In genomic region chr1:210347112-210347511, GRCh38 we compare ENCODE assay signal across 8 cellular contexts. TPM values are rescaled to one million over a fixed set of nuclear protein-coding genes. Genes with fewer than 3 reads are reported as not detected.
A peak's percentile ranks its signal among the peaks of the same experiment; 100 is the strongest.
DNase-seq lines count a peak whose midpoint lies in the region; ATAC-seq and TF ChIP-seq lines count a peak whose summit lies in the region.

No MANE protein-coding gene starts in this region.

- H3K4me3 ChIP-seq in ovary = no peak overlapping the region

- WGBS in ovary, 3 donors = 88 to 96% (median 91%) methylated on average over 1 of the region's 1 CpG

- peaks cover 16% of the 10 kb centered on the region for H3K4me1 Mint-ChIP-seq in activated naive CD8-positive, alpha-beta T cell treated with anti-CD3 and anti-CD28 coated beads, Interleukin-2, amount 50 U/mL, for 24 hours
- peaks cover 9 to 20% of the 10 kb centered on the region in 2 donors for H3K4me1 Mint-ChIP-seq in stimulated activated naive B cell treated with anti-CD40 and anti-IgM and Interleukin-4, amounts not matched to agents 10 μg/mL and 1 μg/mL and 100 μg/mL, for 72 hours

- no peaks in the 10 kb centered on the region for H3K27me3 ChIP-seq in ovary

- H3K9me3 ChIP-seq in ovary = no peaks in the 10 kb centered on the region

- H3K27ac Mint-ChIP-seq in activated naive CD8-positive, alpha-beta T cell treated with anti-CD3 and anti-CD28 coated beads, Interleukin-2, amount 50 U/mL, for 24 hours = peak overlapping the region; percentile 20
- peak overlapping the region; percentile 48 for H3K27ac Mint-ChIP-seq in stimulated activated naive B cell treated with anti-CD40 and anti-IgM and Interleukin-4, amounts not matched to agents 10 μg/mL and 1 μg/mL and 100 μg/mL, for 72 hours

- no peak for TF ChIP-seq CTCF in ovary (IDR thresholded peaks at IDR 0.05)

- no peaks in the 10 kb centered on the region for H3K27me3 Mint-ChIP-seq in activated naive CD8-positive, alpha-beta T cell treated with anti-CD3 and anti-CD28 coated beads, Interleukin-2, amount 50 U/mL, for 24 hours
- H3K27me3 Mint-ChIP-seq in stimulated activated naive B cell treated with anti-CD40 and anti-IgM and Interleukin-4, amounts not matched to agents 10 μg/mL and 1 μg/mL and 100 μg/mL, for 72 hours = no peaks in the 10 kb centered on the region

- TF ChIP-seq POLR2A in ovary (IDR thresholded peaks at IDR 0.05) = no peak

- no peaks in the 10 kb centered on the region for H3K4me1 ChIP-seq in ovary (ENCODE audit: insufficient read depth)

- no peaks in the 10 kb centered on the region for H3K36me3 ChIP-seq in ovary

- no peak overlapping the region for H3K4me3 Mint-ChIP-seq in activated naive CD8-positive, alpha-beta T cell treated with anti-CD3 and anti-CD28 coated beads, Interleukin-2, amount 50 U/mL, for 24 hours
- H3K4me3 Mint-ChIP-seq in stimulated activated naive B cell treated with anti-CD40 and anti-IgM and Interleukin-4, amounts not matched to agents 10 μg/mL and 1 μg/mL and 100 μg/mL, for 72 hours = no peak overlapping the region

- no peak overlapping the region for H3K27ac ChIP-seq in ovary

- no peaks in the 10 kb centered on the region for H3K36me3 Mint-ChIP-seq in activated naive CD8-positive, alpha-beta T cell treated with anti-CD3 and anti-CD28 coated beads, Interleukin-2, amount 50 U/mL, for 24 hours (ENCODE audit: low read depth)
- peaks cover 0 to 6% of the 10 kb centered on the region in 2 donors for H3K36me3 Mint-ChIP-seq in stimulated activated naive B cell treated with anti-CD40 and anti-IgM and Interleukin-4, amounts not matched to agents 10 μg/mL and 1 μg/mL and 100 μg/mL, for 72 hours

- intact Hi-C loops in Right ventricle myocardium superior (cut with DNase I) = no loop called here
- intact Hi-C loops in Right ventricle myocardium inferior (cut with DNase I) = no loop called here
- intact Hi-C loops in ovary (cut with DNase I) = no loop called here

- H3K9me3 Mint-ChIP-seq in activated naive CD8-positive, alpha-beta T cell treated with anti-CD3 and anti-CD28 coated beads, Interleukin-2, amount 50 U/mL, for 24 hours = no peaks in the 10 kb centered on the region
- no peaks in the 10 kb centered on the region for H3K9me3 Mint-ChIP-seq in stimulated activated naive B cell treated with anti-CD40 and anti-IgM and Interleukin-4, amounts not matched to agents 10 μg/mL and 1 μg/mL and 100 μg/mL, for 72 hours

- DNase-seq in Right ventricle myocardium superior = no peak
- DNase-seq in Right ventricle myocardium inferior (ENCODE audit: missing footprints) = no peak
- DNase-seq in activated naive CD8-positive, alpha-beta T cell treated with anti-CD3 and anti-CD28 coated beads, Interleukin-2, amount 50 U/mL, for 24 hours = peak; percentile 33
- peak; percentile 19 for DNase-seq in stimulated activated naive B cell treated with anti-CD40 and anti-IgM and Interleukin-4, amounts not matched to agents 10 μg/mL and 1 μg/mL and 100 μg/mL, for 72 hours
- no peak for DNase-seq in NCI-H1436 (lab: John Stamatoyannopoulos, UW)
- DNase-seq in DMS79 treated with DMSO at 0.1 percent for 48 hours (lab: John Stamatoyannopoulos, UW) = no peak
- no peak for DNase-seq in ovary

- ATAC-seq in Right ventricle myocardium superior (ENCODE audit: poor library complexity) (peak; percentile 41), Right ventricle myocardium inferior (no peak), HG02973 (IDR thresholded peaks at IDR 0.05; ENCODE audit: unreplicated experiment) (peak; percentile 35)
- peak; percentile 74 for ATAC-seq in activated naive CD8-positive, alpha-beta T cell treated with anti-CD3 and anti-CD28 coated beads, Interleukin-2, amount 50 U/mL, for 24 hours
- peak; percentile 25 to 32 for ATAC-seq in stimulated activated naive B cell treated with anti-CD40 and anti-IgM and Interleukin-4, amounts not matched to agents 10 μg/mL and 1 μg/mL and 100 μg/mL, for 72 hours (replicated peaks)

- no peak for TF ChIP-seq EP300 in ovary (IDR thresholded peaks at IDR 0.05)

RNA-seq across cellular contexts. Expression of gene HHAT, which starts 18.4 kb away (rescaled TPM):
- total RNA-seq in Right ventricle myocardium superior (1.5 TPM), Right ventricle myocardium inferior (1.8 TPM), ovary (1 to 10 TPM; 2.8 to 9.9 (median 4.1) TPM)
- 10 to 100 TPM in 1 of 2 donors, 1 to 10 TPM in 1; 2.1 to 10.5 TPM for polyA plus RNA-seq in ovary

Comparison
In these comparisons a context has a peak if more than half of its experiments do, and no peak if none do; other contexts are left out.
1. DNase-seq: peak in activated naive CD8-positive, alpha-beta T cell treated with anti-CD3 and anti-CD28 coated beads, Interleukin-2, amount 50 U/mL, for 24 hours (single experiment) and stimulated activated naive B cell treated with anti-CD40 and anti-IgM and Interleukin-4, amounts not matched to agents 10 μg/mL and 1 μg/mL and 100 μg/mL, for 72 hours (single experiment); none in Right ventricle myocardium superior (single experiment), Right ventricle myocardium inferior (single experiment), NCI-H1436 (single experiment), DMS79 treated with DMSO at 0.1 percent for 48 hours (single experiment) and ovary (0 of 5).